In genomic region chr2:138744709-138745108, GRCh38 we compare ENCODE assay signal across 23 cellular contexts. TPM values are rescaled to one million over a fixed set of nuclear protein-coding genes. Genes with fewer than 3 reads are reported as not detected.
DNase-seq lines count a peak whose midpoint lies in the region; ATAC-seq and TF ChIP-seq lines count a peak whose summit lies in the region.
"Had no signal": no experiment of that assay in that cellular context is flagged by ENCODE, and none has a peak within 500 bp of the region (broad histone marks: within the 10 kb centered on the region; RNA-seq: fewer than 3 reads in every experiment).

No MANE protein-coding gene starts in this region.

- peak overlapping the region; percentile 41 for H3K27ac Mint-ChIP-seq in glutamatergic neuron (ENCODE audit: unreplicated experiment)
- H3K27ac Mint-ChIP-seq in mesothelial cell of epicardium: no peak overlapping the region

- H3K27me3 Mint-ChIP-seq in glutamatergic neuron (ENCODE audit: unreplicated experiment): no peaks in the 10 kb centered on the region
- no peaks in the 10 kb centered on the region for H3K27me3 Mint-ChIP-seq in mesothelial cell of epicardium (ENCODE audit: low read depth)

- no peak for TF ChIP-seq POLR2A in gastrocnemius medialis (IDR thresholded peaks at IDR 0.05)

- peaks cover 0 to 13% of the 10 kb centered on the region in 2 donors for H3K4me1 ChIP-seq in gastrocnemius medialis
- H3K4me1 ChIP-seq in osteoblast (ENCODE audit: insufficient read depth, low read length): no peaks in the 10 kb centered on the region
- H3K4me1 ChIP-seq: ascending aorta, thyroid gland had no signal

- in situ Hi-C loops in gastrocnemius medialis (cut with MboI; ENCODE audit: low sequenced_read_pairs in 4 of 4): no loop called here

- no peaks in the 10 kb centered on the region for H3K79me2 ChIP-seq in osteoblast (ENCODE audit: insufficient read depth, low read length)

- H4K20me1 ChIP-seq in osteoblast (ENCODE audit: insufficient read depth, low read length): no peaks in the 10 kb centered on the region

- no peaks in the 10 kb centered on the region for H3K9me3 ChIP-seq in gastrocnemius medialis
- H3K9me3 ChIP-seq in osteoblast (ENCODE audit: low read depth, low read length): no peaks in the 10 kb centered on the region
- H3K9me3 ChIP-seq: ascending aorta, thyroid gland had no signal

- no peak overlapping the region for H3K4me2 ChIP-seq in osteoblast (ENCODE audit: insufficient read depth, low read length)

- TF ChIP-seq CTCF in glutamatergic neuron (IDR thresholded peaks at IDR 0.05; ENCODE audit: partially characterized antibody, unreplicated experiment) (no peak), gastrocnemius medialis (IDR thresholded peaks at IDR 0.05 in 4 of 5, conservative IDR thresholded peaks at IDR 0.05 in 1 of 5) (no peak), osteoblast (IDR thresholded peaks at IDR 0.05; ENCODE audit: extremely low read depth, low read depth, low read length) (no peak), mesothelial cell of epicardium (IDR thresholded peaks at IDR 0.05; ENCODE audit: unreplicated experiment) (no peak)

- no peaks in the 10 kb centered on the region for H3K36me3 ChIP-seq in gastrocnemius medialis
- no peaks in the 10 kb centered on the region for H3K36me3 ChIP-seq in osteoblast (ENCODE audit: insufficient read depth, low read length)
- H3K36me3 ChIP-seq: ascending aorta, thyroid gland had no signal

- H2AFZ ChIP-seq in osteoblast (ENCODE audit: low read length): no peak overlapping the region

- H3K4me3 ChIP-seq in gastrocnemius medialis (no peak overlapping the region), osteoblast (ENCODE audit: insufficient read depth, low read length) (no peak overlapping the region)
- H3K4me3 ChIP-seq: ascending aorta, GM12878, thyroid gland had no signal

- H3K9me3 Mint-ChIP-seq in glutamatergic neuron (ENCODE audit: unreplicated experiment): no peaks in the 10 kb centered on the region
- H3K9me3 Mint-ChIP-seq in mesothelial cell of epicardium: peaks cover 4% of the 10 kb centered on the region

- DNase-seq in NCI-H82 (lab: John Stamatoyannopoulos, UW) (peak; percentile 26), NCI-H82 treated with DMSO at 0.1 percent for 48 hours (lab: John Stamatoyannopoulos, UW; ENCODE audit: unreplicated experiment) (no peak), NCI-H345 (lab: John Stamatoyannopoulos, UW) (peak; percentile 51), glutamatergic neuron (no peak), gastrocnemius medialis (peak; percentile 17 to 25), osteoblast (ENCODE audit: insufficient read length, low spot score, missing footprints) (no peak), mesothelial cell of epicardium (ENCODE audit: low spot score in 2 of 2, unreplicated experiment in 2 of 2) (no peak)
- DNase-seq in stimulated activated CD4-positive, alpha-beta T cell treated with anti-CD3 and anti-CD28 coated beads, Interleukin-4, amount 100 ng/mL, for 24 hours: no peak
- DNase-seq: activated CD4-positive, alpha-beta T cell treated with anti-CD3 and anti-CD28 coated beads for 4 hours; activated naive CD4-positive, alpha-beta T cell treated with anti-CD3 and anti-CD28 coated beads, Interleukin-2, amount 50 U/mL, for 16 hours; foreskin melanocyte; kidney; MM.1S; NCI-H2081 treated with DMSO at 0.1 percent for 48 hours; small intestine; stimulated activated naive CD8-positive, alpha-beta T cell treated with anti-CD3 and anti-CD28 coated beads, Interleukin-15, Interleukin-2, amounts not matched to agents 100 U/mL and 50 U/mL, for 24 hours; thyroid gland had no signal

- ATAC-seq in gastrocnemius medialis: peak; percentile 79 to 88
- ATAC-seq: GM12878; Right ventricle myocardium inferior; stimulated activated naive CD8-positive, alpha-beta T cell treated with anti-CD3 and anti-CD28 coated beads, Interleukin-15, Interleukin-2, amounts not matched to agents 100 U/mL and 50 U/mL, for 24 hours had no signal

- no peak overlapping the region for H3K4me3 Mint-ChIP-seq in glutamatergic neuron (ENCODE audit: unreplicated experiment)
- no peak overlapping the region for H3K4me3 Mint-ChIP-seq in mesothelial cell of epicardium
- H3K4me3 Mint-ChIP-seq: IgD-negative memory B cell had no signal

- H3K4me1 Mint-ChIP-seq in glutamatergic neuron (ENCODE audit: low read depth, unreplicated experiment) (peaks cover 6% of the 10 kb centered on the region), mesothelial cell of epicardium (no peaks in the 10 kb centered on the region)

- intact Hi-C loops in gastrocnemius medialis (cut with DNase I; ENCODE audit: low total_unique reads): no loop called here

- H3K27me3 ChIP-seq in gastrocnemius medialis (no peaks in the 10 kb centered on the region), osteoblast (ENCODE audit: insufficient read depth, low read length) (no peaks in the 10 kb centered on the region)
- H3K27me3 ChIP-seq: ascending aorta, thyroid gland had no signal

- H3K27ac ChIP-seq in gastrocnemius medialis (no peak overlapping the region), osteoblast (ENCODE audit: low read depth, low read length) (no peak overlapping the region)
- H3K27ac ChIP-seq: ascending aorta, C4-2B, thyroid gland had no signal

- H3K36me3 Mint-ChIP-seq in glutamatergic neuron (ENCODE audit: unreplicated experiment) (no peaks in the 10 kb centered on the region), mesothelial cell of epicardium (no peaks in the 10 kb centered on the region)
- H3K36me3 Mint-ChIP-seq: IgD-negative memory B cell had no signal

RNA-seq across cellular contexts. Expression of gene NXPH2, which starts 35.5 kb away (rescaled TPM):
- total RNA-seq in glutamatergic neuron (ENCODE audit: unreplicated experiment) (0.83 TPM), gastrocnemius medialis (not detected), osteoblast (not detected in 2 replicates), mesothelial cell of epicardium (4.6 to 6.1 TPM (median 4.8 TPM) in 3 replicates)
- total RNA-seq: ascending aorta, GM12878, lung microvascular endothelial cell, Right ventricle myocardium inferior, thyroid gland had no signal

Comparison
In these comparisons a context has a peak if more than half of its experiments do, and no peak if none do; other contexts are left out.
1. DNase-seq: peak in NCI-H82 (single experiment), NCI-H345 (single experiment) and gastrocnemius medialis (2 of 2); none in NCI-H82 treated with DMSO at 0.1 percent for 48 hours (single experiment), glutamatergic neuron (single experiment), stimulated activated CD4-positive, alpha-beta T cell treated with anti-CD3 and anti-CD28 coated beads, Interleukin-4, amount 100 ng/mL, for 24 hours (single experiment), osteoblast (single experiment) and mesothelial cell of epicardium (0 of 2).